In the genomic region with DNA sequence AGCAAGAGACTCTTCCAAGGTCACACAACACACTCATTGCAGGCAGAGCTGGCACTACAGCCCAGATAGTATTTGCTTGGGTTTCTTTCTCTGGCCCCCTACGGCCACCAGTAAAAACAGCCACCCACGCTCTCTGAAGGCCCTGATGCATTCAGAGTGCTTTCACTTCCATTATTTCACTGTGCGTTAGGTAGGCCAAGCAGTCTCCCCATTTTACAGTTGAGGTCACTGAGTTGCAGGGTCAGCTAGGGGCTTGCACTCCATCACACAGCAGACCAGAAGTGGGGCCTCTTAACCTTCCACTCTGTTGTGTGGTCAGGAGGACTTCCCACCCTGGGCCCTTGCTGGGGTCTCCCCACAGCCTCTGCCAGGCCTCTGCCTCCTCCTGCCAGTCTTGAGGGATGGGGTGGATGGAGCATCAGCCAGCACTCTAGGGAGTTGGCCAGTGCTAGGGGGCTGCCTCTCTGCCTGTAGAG, we compare ENCODE assay signal across 11 cellular contexts. TPM values are rescaled to one million over a fixed set of nuclear protein-coding genes. Genes with fewer than 3 reads are reported as not detected.
DNase-seq lines count a peak whose midpoint lies in the region; ATAC-seq and TF ChIP-seq lines count a peak whose summit lies in the region.
"Had no signal": no experiment of that assay in that cellular context is flagged by ENCODE, and none has a peak within 500 bp of the region (broad histone marks: within the 10 kb centered on the region; RNA-seq: fewer than 3 reads in every experiment).

No MANE protein-coding gene starts in this region.

- peak; percentile 44 for DNase-seq in T-helper 2 cell treated with Interferon-gamma antibody and Interleukin-4, amounts not matched to agents 5 μg/mL and 100 μg/mL, for 36 hours (ENCODE audit: low spot score)
- DNase-seq in T-helper 2 cell (no peak), NCI-H748 (lab: John Stamatoyannopoulos, UW; ENCODE audit: unreplicated experiment) (no peak), body of pancreas (no peak)
- DNase-seq in activated CD8-positive, alpha-beta memory T cell treated with anti-CD3 and anti-CD28 coated beads for 24 hours, result peak; percentile 65
- DNase-seq in stimulated activated CD8-positive, alpha-beta memory T cell treated with anti-CD3 and anti-CD28 coated beads, Interleukin-4, amount 100 ng/mL, for 48 hours, result peak; percentile 41
- DNase-seq: NCI-H1105 treated with DMSO at 0.1 percent for 48 hours had no signal

- H3K27me3 ChIP-seq in body of pancreas, result peaks cover 0 to 24% of the 10 kb centered on the region in 2 donors

- H3K27ac ChIP-seq in body of pancreas, result no peak overlapping the region

- H3K36me3 Mint-ChIP-seq in T-helper 2 cell treated with Interferon-gamma antibody and Interleukin-4, amounts not matched to agents 5 μg/mL and 100 μg/mL, for 36 hours (ENCODE audit: low read depth), result no peaks in the 10 kb centered on the region

- H3K9me3 Mint-ChIP-seq in T-helper 2 cell treated with Interferon-gamma antibody and Interleukin-4, amounts not matched to agents 5 μg/mL and 100 μg/mL, for 36 hours, result no peaks in the 10 kb centered on the region
- H3K9me3 Mint-ChIP-seq: dendritic cell treated with granulocyte-macrophage colony-stimulating factor and Interleukin-4, amounts not matched to agents 40 ng/mL and 50 ng/mL, for 4 days had no signal

- WGBS in body of pancreas, 2 donors, result 76 to 88% methylated on average over 3 of the region's 3 CpGs

- peak overlapping the region; percentile 92 for H3K27ac Mint-ChIP-seq in T-helper 2 cell treated with Interferon-gamma antibody and Interleukin-4, amounts not matched to agents 5 μg/mL and 100 μg/mL, for 36 hours
- H3K27ac Mint-ChIP-seq: dendritic cell treated with granulocyte-macrophage colony-stimulating factor and Interleukin-4, amounts not matched to agents 40 ng/mL and 50 ng/mL, for 4 days had no signal

- intact Hi-C loops in body of pancreas (cut with DNase I), result no loop called here

- TF ChIP-seq CTCF in body of pancreas (IDR thresholded peaks at IDR 0.05), result no peak

- peak overlapping the region; percentile 97 for H3K4me3 Mint-ChIP-seq in T-helper 2 cell treated with Interferon-gamma antibody and Interleukin-4, amounts not matched to agents 5 μg/mL and 100 μg/mL, for 36 hours
- H3K4me3 Mint-ChIP-seq: dendritic cell treated with granulocyte-macrophage colony-stimulating factor and Interleukin-4, amounts not matched to agents 40 ng/mL and 50 ng/mL, for 4 days had no signal

- ATAC-seq in HG02610 (IDR thresholded peaks at IDR 0.05; ENCODE audit: unreplicated experiment) (peak; percentile 63), GM19324 (IDR thresholded peaks at IDR 0.05; ENCODE audit: low FRiP score, unreplicated experiment) (no peak), body of pancreas (no peak)

- peaks cover 2% of the 10 kb centered on the region for H3K27me3 Mint-ChIP-seq in T-helper 2 cell treated with Interferon-gamma antibody and Interleukin-4, amounts not matched to agents 5 μg/mL and 100 μg/mL, for 36 hours (ENCODE audit: low read depth)

- TF ChIP-seq POLR2A in body of pancreas (IDR thresholded peaks at IDR 0.05), result no peak

- H3K4me1 ChIP-seq in body of pancreas, result peaks cover 13% of the 10 kb centered on the region

- H3K4me3 ChIP-seq in body of pancreas, result no peak overlapping the region

- no peaks in the 10 kb centered on the region for H3K9me3 ChIP-seq in body of pancreas

- no peaks in the 10 kb centered on the region for H3K36me3 ChIP-seq in body of pancreas (replicated peaks in 1 of 2; ENCODE audit: insufficient read depth in 1 of 2, low read depth in 2 of 2)

- peaks cover 38% of the 10 kb centered on the region for H3K4me1 Mint-ChIP-seq in T-helper 2 cell treated with Interferon-gamma antibody and Interleukin-4, amounts not matched to agents 5 μg/mL and 100 μg/mL, for 36 hours (ENCODE audit: low read depth)

RNA-seq across cellular contexts. Expression of gene TBX21, which starts 2.5 kb away (rescaled TPM):
- total RNA-seq in body of pancreas, result 1 to 10 TPM in 1 of 2 donors, not detected in 1; 1.0 TPM
- total RNA-seq: A673 had no signal

RNA-seq across cellular contexts. Expression of gene TBKBP1, which starts 41.6 kb away (rescaled TPM):
- total RNA-seq in body of pancreas, result 10 to 100 TPM in 1 of 2 donors, 1 to 10 TPM in 1; 8.0 to 13.2 TPM

Comparison
In these comparisons a context has a peak if more than half of its experiments do, and no peak if none do; other contexts are left out.
1. DNase-seq: peak in T-helper 2 cell treated with Interferon-gamma antibody and Interleukin-4, amounts not matched to agents 5 μg/mL and 100 μg/mL, for 36 hours (single experiment), activated CD8-positive, alpha-beta memory T cell treated with anti-CD3 and anti-CD28 coated beads for 24 hours (single experiment) and stimulated activated CD8-positive, alpha-beta memory T cell treated with anti-CD3 and anti-CD28 coated beads, Interleukin-4, amount 100 ng/mL, for 48 hours (single experiment); none in T-helper 2 cell (0 of 5), NCI-H748 (single experiment) and body of pancreas (0 of 4).